In genomic region chr7:100167912-100168323, GRCh38 we compare ENCODE assay signal across 2 cellular contexts.
TF ChIP-seq lines count a peak whose summit lies in the region.

No MANE protein-coding gene starts in this region.

TF ChIP-seq in IMR-90, 13 proteins besides CTCF, POLR2A, EP300 and RAD21:
- no peak for TF ChIP-seq BHLHE40 (IDR thresholded peaks at IDR 0.05; ENCODE audit: low read depth, low read length)
- TF ChIP-seq FOS (IDR thresholded peaks at IDR 0.05; ENCODE audit: low read depth, low read length): no peak
- TF ChIP-seq MXI1 (IDR thresholded peaks at IDR 0.05; ENCODE audit: borderline replicate concordance, low read depth, low read length): no peak
- no peak for TF ChIP-seq NFE2L2 (IDR thresholded peaks at IDR 0.05; ENCODE audit: low read depth, low read length)
- no peak for TF ChIP-seq RFX5 (IDR thresholded peaks at IDR 0.05; ENCODE audit: low read depth, low read length)
- no peak for TF ChIP-seq CHD1 (IDR thresholded peaks at IDR 0.05; ENCODE audit: low read depth, low read length)
- no peak for TF ChIP-seq MAZ (IDR thresholded peaks at IDR 0.05; ENCODE audit: borderline replicate concordance, low read depth, low read length)
- TF ChIP-seq RCOR1 (IDR thresholded peaks at IDR 0.05; ENCODE audit: insufficient replicate concordance, low read length): no peak
- no peak for TF ChIP-seq ELK1 (IDR thresholded peaks at IDR 0.05; ENCODE audit: borderline replicate concordance, low read depth, low read length)
- TF ChIP-seq CEBPB (IDR thresholded peaks at IDR 0.05; ENCODE audit: low read depth, low read length): no peak
- no peak for TF ChIP-seq MAFK (IDR thresholded peaks at IDR 0.05; ENCODE audit: low read depth, low read length)
- no peak for TF ChIP-seq SMC3 (IDR thresholded peaks at IDR 0.05; ENCODE audit: low read depth, low read length)
- no peak for TF ChIP-seq USF2 (IDR thresholded peaks at IDR 0.05; ENCODE audit: low read depth, low read length)

TF ChIP-seq in GM12891, 5 proteins besides CTCF, POLR2A, EP300 and RAD21:
- TF ChIP-seq POLR2AphosphoS5 (IDR thresholded peaks at IDR 0.05; ENCODE audit: low read depth, low read length) (no peak), POU2F2 (IDR thresholded peaks at IDR 0.05; ENCODE audit: low read depth, low read length) (no peak), SPI1 (IDR thresholded peaks at IDR 0.05; ENCODE audit: low read depth, low read length) (no peak), PAX5 (IDR thresholded peaks at IDR 0.05; ENCODE audit: insufficient read depth, low read length, severe bottlenecking) (no peak), TAF1 (IDR thresholded peaks at IDR 0.05; ENCODE audit: low read depth, low read length) (no peak)
